8 cellular contexts compared by ENCODE assay signal in genomic region chr2:136118819-136119716, GRCh38. TPM values are rescaled to one million over a fixed set of nuclear protein-coding genes. Genes with fewer than 3 reads are reported as not detected.
DNase-seq lines count a peak whose midpoint lies in the region; ATAC-seq and TF ChIP-seq lines count a peak whose summit lies in the region.

No MANE protein-coding gene starts in this region.

- H3K36me3 Mint-ChIP-seq in Calu3 (ENCODE audit: insufficient read depth, unreplicated experiment) = peaks cover 35% of the 10 kb centered on the region

- CTCF ChIA-PET in Calu3 (lab: Charles Lee) = no interaction called here

- no peaks in the 10 kb centered on the region for H3K27me3 Mint-ChIP-seq in Calu3 (ENCODE audit: unreplicated experiment)

- BruUV-seq in Calu3 (replicated peaks; lab: Mats Ljungman, UMichigan) = no TSS peak

- no peaks in the 10 kb centered on the region for H3K36me3 ChIP-seq in MG63
- no peaks in the 10 kb centered on the region; the same call in 1 of the 2 replicates for H3K36me3 ChIP-seq in WERI-Rb-1
- H3K36me3 ChIP-seq in breast epithelium = no peaks in the 10 kb centered on the region

- peak; percentile 37 for DNase-seq in Calu3
- DNase-seq in MG63 = peak; percentile 2
- DNase-seq in WERI-Rb-1 = peak; percentile 66
- DNase-seq in breast epithelium (ENCODE audit: low spot score in 2 of 2) = peak in 1 of 2 donors; percentile 56
- peak; percentile 63 for DNase-seq in medulla oblongata (ENCODE audit: extremely low spot score)
- peak; percentile 78 for DNase-seq in stimulated activated CD8-positive, alpha-beta memory T cell treated with anti-CD3 and anti-CD28 coated beads, Interleukin-12 subunit alpha, Interleukin-12 subunit beta, amount 100 ng/mL, for 4 hours (ENCODE audit: low read depth)

- H3K4me1 Mint-ChIP-seq in Calu3 (ENCODE audit: low read depth, unreplicated experiment) = peaks cover 21% of the 10 kb centered on the region

- no peaks in the 10 kb centered on the region for H3K9me3 ChIP-seq in MG63
- no peaks in the 10 kb centered on the region for H3K9me3 ChIP-seq in WERI-Rb-1 (ENCODE audit: severe bottlenecking)
- no peaks in the 10 kb centered on the region for H3K9me3 ChIP-seq in breast epithelium

- no peaks in the 10 kb centered on the region for H3K4me1 ChIP-seq in breast epithelium

- no peak for TF ChIP-seq POLR2A in breast epithelium (IDR thresholded peaks at IDR 0.05)

- no peak overlapping the region for H3K27ac Mint-ChIP-seq in Calu3 (ENCODE audit: unreplicated experiment)

- intact Hi-C loops in Calu3 (cut with micrococcal nuclease; ENCODE audit: unreplicated experiment) (loop anchor here (5.0 to 10.0 kb wide), 2 partner anchors 94 to 207 kb away; no protein-coding TSS in a partner anchor), breast epithelium (cut with DNase I; ENCODE audit: low total_unique reads) (no loop called here)

- peaks cover 55% of the 10 kb centered on the region for H3K27me3 ChIP-seq in MG63
- peaks cover 5% of the 10 kb centered on the region for H3K27me3 ChIP-seq in WERI-Rb-1 (ENCODE audit: insufficient read depth, low read depth, severe bottlenecking)
- H3K27me3 ChIP-seq in breast epithelium = no peaks in the 10 kb centered on the region

- ATAC-seq in HG03520 (IDR thresholded peaks at IDR 0.05; ENCODE audit: unreplicated experiment) (no peak), GM19351 (IDR thresholded peaks at IDR 0.05; ENCODE audit: unreplicated experiment) (no peak)

- H3K4me3 Mint-ChIP-seq in Calu3 (ENCODE audit: low read depth, unreplicated experiment) = peak overlapping the region; percentile 88

- 0 out of 2 replicates have a peak overlapping the region, but pooled peaks have one; percentile 31 for H3K27ac ChIP-seq in WERI-Rb-1
- peak overlapping the region; percentile 56 to 63 for H3K27ac ChIP-seq in breast epithelium

- 0 out of 2 replicates have a peak overlapping the region, but pooled peaks have one; percentile 11 for H3K4me3 ChIP-seq in MG63
- H3K4me3 ChIP-seq in WERI-Rb-1 (ENCODE audit: low read depth, low read length) = peak overlapping the region; percentile 81
- H3K4me3 ChIP-seq in breast epithelium = peak overlapping the region; percentile 48 to 81 (median 61)

- no peaks in the 10 kb centered on the region for H3K9me3 Mint-ChIP-seq in Calu3 (ENCODE audit: low read depth, unreplicated experiment)

- TF ChIP-seq CTCF in Calu3 (IDR thresholded peaks at IDR 0.05; ENCODE audit: unreplicated experiment) (no peak), WERI-Rb-1 (IDR thresholded peaks at IDR 0.05; ENCODE audit: low read depth, low read length) (no peak), breast epithelium (IDR thresholded peaks at IDR 0.05) (no peak)

RNA-seq across cellular contexts. Expression of gene CXCR4, which starts 1.1 kb away (rescaled TPM):
- total RNA-seq in Calu3 (2022) = 12.4 and 16.7 TPM in 2 replicates
- not detected in 2 replicates for total RNA-seq in MG63 (2014; rRNA removed; shearing (Covaris generic); ENCODE audit: low replicate concordance)
- 10 to 100 TPM; 25.8 to 80.3 (median 32.4) TPM for total RNA-seq in breast epithelium

Comparison
In these comparisons a context has a peak if more than half of its experiments do, and no peak if none do; other contexts are left out.
1. H3K4me3 ChIP-seq: peak in every context shown above with its lines; median percentile 81 in WERI-Rb-1; 61 in breast epithelium; 11 in MG63.
2. RNA of gene CXCR4, which starts 1.1 kb away (total RNA-seq): 25.8 to 80.3 TPM in breast epithelium and 12.4 to 16.7 TPM in Calu3; not detected in MG63; every median in the first group is over 10 times any median in the second.